Comparison of ENCODE assay signal across 8 cellular contexts in genomic region chr22:37676691-37677627, GRCh38. TPM values are rescaled to one million over a fixed set of nuclear protein-coding genes. Genes with fewer than 3 reads are reported as not detected.
DNase-seq lines count a peak whose midpoint lies in the region; ATAC-seq and TF ChIP-seq lines count a peak whose summit lies in the region.

No MANE protein-coding gene starts in this region.

- BruUV-seq in A673 (replicated peaks; lab: Mats Ljungman, UMichigan), result TSS peak; percentile 77

- no peaks in the 10 kb centered on the region for H3K9me3 ChIP-seq in A673 (ENCODE audit: low read depth, low read length, poor library complexity, severe bottlenecking)

- DNase-seq in A673 (ENCODE audit: low spot score) (peak; percentile 95), OCI-M2 (lab: John Stamatoyannopoulos, UW; ENCODE audit: unreplicated experiment) (peak; percentile 70), activated T-cell treated with anti-CD3 and anti-CD28 coated beads for 48 hours (ENCODE audit: low read depth) (peak; percentile 91), naive B cell (peak; percentile 94)
- peak; percentile 92 to 94 for DNase-seq in stimulated activated CD8-positive, alpha-beta memory T cell treated with anti-CD3 and anti-CD28 coated beads, Interleukin-7, amount 100 ng/mL, for 4 hours (ENCODE audit: low read depth in 2 of 2)

- H3K27ac ChIP-seq in A673 (ENCODE audit: low read depth, low read length, poor library complexity, severe bottlenecking), result peak overlapping the region; percentile 92

- POLR2A ChIA-PET in A673 (lab: Charles Lee; ENCODE audit: low non-redundant PET), result interaction anchor here (0.6 to 0.7 kb wide), 2 partner anchors 15 to 137 kb away, joined by 3 to 4 read pairs; no protein-coding TSS in a partner anchor

- intact Hi-C loops in A673 (cut with micrococcal nuclease; ENCODE audit: unreplicated experiment), result loop anchor here (5.0 kb wide), 1 partner anchor 125 kb away; no protein-coding TSS in a partner anchor

- peaks cover 24% of the 10 kb centered on the region for H3K4me1 ChIP-seq in A673 (ENCODE audit: insufficient read depth, low read length, poor library complexity, severe bottlenecking)

- H3K9me3 Mint-ChIP-seq in naive B cell, result no peaks in the 10 kb centered on the region

- ATAC-seq in GM18907 (IDR thresholded peaks at IDR 0.05; ENCODE audit: unreplicated experiment), result peak; percentile 54
- ATAC-seq in HG03442 (IDR thresholded peaks at IDR 0.05; ENCODE audit: unreplicated experiment), result peak; percentile 46
- peak; percentile 60 for ATAC-seq in esophagus mucosa
- ATAC-seq in naive B cell (ENCODE audit: low read depth in 2 of 2), result peak; percentile 84 to 85

- H3K36me3 ChIP-seq in A673 (ENCODE audit: insufficient read depth, low read length, poor library complexity, severe bottlenecking), result no peaks in the 10 kb centered on the region

- TF ChIP-seq CTCF in A673 (conservative IDR thresholded peaks at IDR 0.05; ENCODE audit: low read depth, low read length), result no peak

- H3K27ac Mint-ChIP-seq in naive B cell, result peak overlapping the region; percentile 96 to 100 (median 99)

- H3K4me3 Mint-ChIP-seq in naive B cell, result peak overlapping the region; percentile 86 to 96 (median 92)

- CTCF ChIA-PET in A673 (lab: Charles Lee), result interaction anchor here (1.4 kb wide), 1 partner anchor 34 kb away, joined by 4 read pairs; no protein-coding TSS in a partner anchor

- H3K36me3 Mint-ChIP-seq in naive B cell, result no peaks in the 10 kb centered on the region

- H3K4me3 ChIP-seq in A673 (ENCODE audit: low read depth, low read length, poor library complexity, severe bottlenecking), result peak overlapping the region; percentile 59

- peaks cover 49 to 64% (median 50%) of the 10 kb centered on the region in 3 donors for H3K4me1 Mint-ChIP-seq in naive B cell

- H3K27me3 ChIP-seq in A673 (replicated peaks; ENCODE audit: insufficient read depth, low read depth, low read length, poor library complexity), result no peaks in the 10 kb centered on the region

- H3K27me3 Mint-ChIP-seq in naive B cell, result no peaks in the 10 kb centered on the region

RNA-seq across cellular contexts. Expression of gene LGALS1, which starts 1.5 kb away (rescaled TPM):
- 269 and 322 TPM in 2 replicates for total RNA-seq in A673 (2021)
- 55.5 TPM for total RNA-seq in esophagus mucosa
- 10 to 100 TPM in 4 of 6 donors, 1 to 10 TPM in 2; 4.1 to 35.3 (median 12.8) TPM for polyA plus RNA-seq in naive B cell (ENCODE audit: low read depth in 6 of 6)

RNA-seq across cellular contexts. Expression of gene NOL12, which starts 9.2 kb away (rescaled TPM):
- total RNA-seq in A673 (2021), result 51.9 and 52.9 TPM in 2 replicates
- 32.8 TPM for total RNA-seq in esophagus mucosa
- polyA plus RNA-seq in naive B cell (ENCODE audit: low read depth in 6 of 6), result 10 to 100 TPM; 35.7 to 60.6 (median 40.2) TPM

RNA-seq across cellular contexts. Expression of gene PDXP, which starts 18.4 kb away (rescaled TPM):
- total RNA-seq in A673 (2021), result 57.3 and 63.5 TPM in 2 replicates
- 2.5 TPM for total RNA-seq in esophagus mucosa
- polyA plus RNA-seq in naive B cell (ENCODE audit: low read depth in 6 of 6), result 10 to 100 TPM in 1 of 6 donors, 1 to 10 TPM in 5; 4.0 to 14.3 (median 7.6) TPM

RNA-seq across cellular contexts. Expression of gene TRIOBP, which starts 19.9 kb away (rescaled TPM):
- total RNA-seq in A673 (2021), result 28.7 and 35.1 TPM in 2 replicates
- total RNA-seq in esophagus mucosa, result 68.3 TPM
- 10 to 100 TPM; 13.7 to 19.5 (median 16.2) TPM for polyA plus RNA-seq in naive B cell (ENCODE audit: low read depth in 6 of 6)

RNA-seq across cellular contexts. Expression of gene SH3BP1, which starts 37.5 kb away (rescaled TPM):
- total RNA-seq in A673 (2021) (12.9 and 22.7 TPM in 2 replicates), esophagus mucosa (40.2 TPM)
- 1 to 10 TPM; 2.7 to 8.0 (median 3.2) TPM for polyA plus RNA-seq in naive B cell (ENCODE audit: low read depth in 6 of 6)

Comparison
In these comparisons a context has a peak if more than half of its experiments do, and no peak if none do; other contexts are left out.
1. Peak in every context shown above with its lines: DNase-seq, ATAC-seq, H3K4me3 ChIP-seq and H3K27ac ChIP-seq.
2. RNA of gene PDXP, which starts 18.4 kb away (total RNA-seq): 57.3 to 63.5 TPM in A673; 2.5 TPM in esophagus mucosa (single experiment); every median in the first group is over 10 times any median in the second.